ENCODE assay signal across 2 cellular contexts in the genomic region with DNA sequence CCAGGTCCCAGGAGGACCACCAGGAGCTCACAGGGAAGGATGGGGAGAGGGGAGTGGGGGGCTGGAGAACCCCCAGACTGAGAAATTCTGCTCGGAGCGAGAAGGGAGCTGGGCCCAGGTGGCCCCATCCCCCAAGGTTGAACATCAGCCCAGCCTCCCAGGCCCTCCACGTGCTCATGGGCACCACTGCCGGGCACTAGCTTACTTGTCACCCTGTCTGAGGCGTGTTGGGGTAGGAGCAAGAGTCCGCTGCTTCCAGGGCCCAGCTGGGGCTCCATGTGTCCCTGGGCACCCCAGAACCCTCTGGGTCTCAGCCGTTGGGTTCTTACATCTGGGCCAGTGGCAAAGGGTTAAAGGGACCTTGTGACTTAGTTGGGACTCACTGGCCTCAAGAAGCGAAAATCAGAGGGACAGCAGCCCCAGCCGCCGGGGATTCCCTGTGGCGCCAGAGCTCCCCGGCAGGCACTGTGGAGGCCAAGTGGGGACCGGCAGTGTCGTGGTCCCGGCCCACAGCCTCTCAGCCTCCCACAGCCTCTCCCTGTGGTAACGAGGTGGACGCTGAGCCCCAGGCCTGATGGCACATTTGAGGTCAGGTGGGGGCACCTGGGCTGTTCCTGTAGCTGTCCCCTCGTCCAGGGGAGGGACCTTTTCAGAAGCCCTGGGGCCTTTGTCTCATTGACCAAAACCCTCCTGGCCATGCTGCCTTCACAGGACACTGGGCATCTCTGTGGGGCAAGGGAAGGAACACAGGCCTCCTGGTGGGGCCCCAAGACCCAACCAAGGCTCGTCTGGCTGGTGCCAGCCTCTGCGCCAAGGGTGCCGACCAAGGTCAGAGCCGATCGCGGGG.
A peak's percentile ranks its signal among the peaks of the same experiment; 100 is the strongest.
TF ChIP-seq lines count a peak whose summit lies in the region.

No MANE protein-coding gene starts in this region.

TF ChIP-seq in HepG2, 621 proteins besides CTCF, POLR2A, EP300 and RAD21:
- TF ChIP-seq KLF11 (CRISPR knock-in tag; IDR thresholded peaks at IDR 0.05) (no peak), CCAR2 (optimal IDR thresholded peaks at IDR 0.05; ENCODE audit: low read depth, low read length) (no peak), ELF3 (CRISPR knock-in tag; IDR thresholded peaks at IDR 0.05) (no peak), THYN1 (CRISPR knock-in tag; IDR thresholded peaks at IDR 0.05; ENCODE audit: borderline replicate concordance, low read depth) (no peak), ZNF629 (CRISPR knock-in tag; conservative IDR thresholded peaks at IDR 0.05) (no peak), TAF15 (IDR thresholded peaks at IDR 0.05; ENCODE audit: low read depth, low read length, poor library complexity, severe bottlenecking) (no peak), NFIB (CRISPR knock-in tag; IDR thresholded peaks at IDR 0.05; ENCODE audit: borderline replicate concordance) (no peak), ZSCAN31 (CRISPR knock-in tag; IDR thresholded peaks at IDR 0.05; ENCODE audit: low read depth) (no peak)
- TF ChIP-seq, protein P1, sequence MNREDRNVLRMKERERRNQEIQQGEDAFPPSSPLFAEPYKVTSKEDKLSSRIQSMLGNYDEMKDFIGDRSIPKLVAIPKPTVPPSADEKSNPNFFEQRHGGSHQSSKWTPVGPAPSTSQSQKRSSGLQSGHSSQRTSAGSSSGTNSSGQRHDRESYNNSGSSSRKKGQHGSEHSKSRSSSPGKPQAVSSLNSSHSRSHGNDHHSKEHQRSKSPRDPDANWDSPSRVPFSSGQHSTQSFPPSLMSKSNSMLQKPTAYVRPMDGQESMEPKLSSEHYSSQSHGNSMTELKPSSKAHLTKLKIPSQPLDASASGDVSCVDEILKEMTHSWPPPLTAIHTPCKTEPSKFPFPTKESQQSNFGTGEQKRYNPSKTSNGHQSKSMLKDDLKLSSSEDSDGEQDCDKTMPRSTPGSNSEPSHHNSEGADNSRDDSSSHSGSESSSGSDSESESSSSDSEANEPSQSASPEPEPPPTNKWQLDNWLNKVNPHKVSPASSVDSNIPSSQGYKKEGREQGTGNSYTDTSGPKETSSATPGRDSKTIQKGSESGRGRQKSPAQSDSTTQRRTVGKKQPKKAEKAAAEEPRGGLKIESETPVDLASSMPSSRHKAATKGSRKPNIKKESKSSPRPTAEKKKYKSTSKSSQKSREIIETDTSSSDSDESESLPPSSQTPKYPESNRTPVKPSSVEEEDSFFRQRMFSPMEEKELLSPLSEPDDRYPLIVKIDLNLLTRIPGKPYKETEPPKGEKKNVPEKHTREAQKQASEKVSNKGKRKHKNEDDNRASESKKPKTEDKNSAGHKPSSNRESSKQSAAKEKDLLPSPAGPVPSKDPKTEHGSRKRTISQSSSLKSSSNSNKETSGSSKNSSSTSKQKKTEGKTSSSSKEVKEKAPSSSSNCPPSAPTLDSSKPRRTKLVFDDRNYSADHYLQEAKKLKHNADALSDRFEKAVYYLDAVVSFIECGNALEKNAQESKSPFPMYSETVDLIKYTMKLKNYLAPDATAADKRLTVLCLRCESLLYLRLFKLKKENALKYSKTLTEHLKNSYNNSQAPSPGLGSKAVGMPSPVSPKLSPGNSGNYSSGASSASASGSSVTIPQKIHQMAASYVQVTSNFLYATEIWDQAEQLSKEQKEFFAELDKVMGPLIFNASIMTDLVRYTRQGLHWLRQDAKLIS (CRISPR knock-in tag; IDR thresholded peaks at IDR 0.05), result no peak
- TF ChIP-seq, protein P2, sequence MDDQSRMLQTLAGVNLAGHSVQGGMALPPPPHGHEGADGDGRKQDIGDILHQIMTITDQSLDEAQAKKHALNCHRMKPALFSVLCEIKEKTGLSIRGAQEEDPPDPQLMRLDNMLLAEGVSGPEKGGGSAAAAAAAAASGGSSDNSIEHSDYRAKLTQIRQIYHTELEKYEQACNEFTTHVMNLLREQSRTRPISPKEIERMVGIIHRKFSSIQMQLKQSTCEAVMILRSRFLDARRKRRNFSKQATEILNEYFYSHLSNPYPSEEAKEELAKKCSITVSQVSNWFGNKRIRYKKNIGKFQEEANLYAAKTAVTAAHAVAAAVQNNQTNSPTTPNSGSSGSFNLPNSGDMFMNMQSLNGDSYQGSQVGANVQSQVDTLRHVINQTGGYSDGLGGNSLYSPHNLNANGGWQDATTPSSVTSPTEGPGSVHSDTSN (CRISPR knock-in tag; IDR thresholded peaks at IDR 0.05; ENCODE audit: borderline replicate concordance), result no peak
- TF ChIP-seq, protein P3, sequence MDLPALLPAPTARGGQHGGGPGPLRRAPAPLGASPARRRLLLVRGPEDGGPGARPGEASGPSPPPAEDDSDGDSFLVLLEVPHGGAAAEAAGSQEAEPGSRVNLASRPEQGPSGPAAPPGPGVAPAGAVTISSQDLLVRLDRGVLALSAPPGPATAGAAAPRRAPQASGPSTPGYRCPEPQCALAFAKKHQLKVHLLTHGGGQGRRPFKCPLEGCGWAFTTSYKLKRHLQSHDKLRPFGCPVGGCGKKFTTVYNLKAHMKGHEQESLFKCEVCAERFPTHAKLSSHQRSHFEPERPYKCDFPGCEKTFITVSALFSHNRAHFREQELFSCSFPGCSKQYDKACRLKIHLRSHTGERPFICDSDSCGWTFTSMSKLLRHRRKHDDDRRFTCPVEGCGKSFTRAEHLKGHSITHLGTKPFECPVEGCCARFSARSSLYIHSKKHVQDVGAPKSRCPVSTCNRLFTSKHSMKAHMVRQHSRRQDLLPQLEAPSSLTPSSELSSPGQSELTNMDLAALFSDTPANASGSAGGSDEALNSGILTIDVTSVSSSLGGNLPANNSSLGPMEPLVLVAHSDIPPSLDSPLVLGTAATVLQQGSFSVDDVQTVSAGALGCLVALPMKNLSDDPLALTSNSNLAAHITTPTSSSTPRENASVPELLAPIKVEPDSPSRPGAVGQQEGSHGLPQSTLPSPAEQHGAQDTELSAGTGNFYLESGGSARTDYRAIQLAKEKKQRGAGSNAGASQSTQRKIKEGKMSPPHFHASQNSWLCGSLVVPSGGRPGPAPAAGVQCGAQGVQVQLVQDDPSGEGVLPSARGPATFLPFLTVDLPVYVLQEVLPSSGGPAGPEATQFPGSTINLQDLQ (CRISPR knock-in tag; IDR thresholded peaks at IDR 0.05), result no peak

TF ChIP-seq in K562, 482 proteins besides CTCF, POLR2A, EP300 and RAD21:
- no peak for TF ChIP-seq TAF15 (IDR thresholded peaks at IDR 0.05; ENCODE audit: low read depth, low read length)
- TF ChIP-seq, protein P4, sequence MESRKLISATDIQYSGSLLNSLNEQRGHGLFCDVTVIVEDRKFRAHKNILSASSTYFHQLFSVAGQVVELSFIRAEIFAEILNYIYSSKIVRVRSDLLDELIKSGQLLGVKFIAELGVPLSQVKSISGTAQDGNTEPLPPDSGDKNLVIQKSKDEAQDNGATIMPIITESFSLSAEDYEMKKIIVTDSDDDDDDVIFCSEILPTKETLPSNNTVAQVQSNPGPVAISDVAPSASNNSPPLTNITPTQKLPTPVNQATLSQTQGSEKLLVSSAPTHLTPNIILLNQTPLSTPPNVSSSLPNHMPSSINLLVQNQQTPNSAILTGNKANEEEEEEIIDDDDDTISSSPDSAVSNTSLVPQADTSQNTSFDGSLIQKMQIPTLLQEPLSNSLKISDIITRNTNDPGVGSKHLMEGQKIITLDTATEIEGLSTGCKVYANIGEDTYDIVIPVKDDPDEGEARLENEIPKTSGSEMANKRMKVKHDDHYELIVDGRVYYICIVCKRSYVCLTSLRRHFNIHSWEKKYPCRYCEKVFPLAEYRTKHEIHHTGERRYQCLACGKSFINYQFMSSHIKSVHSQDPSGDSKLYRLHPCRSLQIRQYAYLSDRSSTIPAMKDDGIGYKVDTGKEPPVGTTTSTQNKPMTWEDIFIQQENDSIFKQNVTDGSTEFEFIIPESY (CRISPR knock-in tag; IDR thresholded peaks at IDR 0.05), result peak; percentile 39; the same call in 1 of the 2 replicates
